1 cellular context compared by ENCODE assay signal in the genomic region with DNA sequence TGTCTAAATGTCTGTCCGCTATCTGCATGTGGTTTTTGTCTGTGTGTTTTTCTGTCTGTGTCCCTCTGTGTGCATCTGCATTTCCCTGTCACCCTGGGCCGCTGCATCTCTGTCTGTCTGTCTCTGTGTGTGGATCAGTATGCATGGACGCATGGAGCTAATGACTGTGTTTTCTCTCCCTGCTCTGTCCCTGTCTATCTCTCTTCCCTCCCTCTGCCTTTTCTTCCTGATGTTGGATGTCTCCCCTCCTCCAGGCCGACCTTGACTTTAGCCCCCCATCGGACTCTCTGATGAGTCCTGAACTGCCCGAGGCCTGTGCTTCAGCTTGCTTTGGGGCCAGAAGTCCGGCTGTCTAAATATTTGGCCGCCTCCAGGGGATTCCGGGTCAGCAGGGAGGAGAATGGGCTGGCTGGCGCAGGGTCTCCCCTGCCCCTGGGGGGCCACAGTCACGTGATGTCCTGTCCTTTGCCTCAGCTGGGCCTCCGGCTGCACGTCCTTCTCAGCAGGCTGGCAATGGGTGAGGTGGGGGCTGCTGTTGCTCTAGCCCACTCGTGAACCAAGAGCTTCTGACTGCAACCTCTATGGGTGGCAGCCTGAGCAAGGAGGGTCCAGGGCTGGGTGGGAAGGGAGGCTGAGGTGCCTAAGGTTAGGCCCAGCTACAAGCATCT.
A peak's percentile ranks its signal among the peaks of the same experiment; 100 is the strongest.
TF ChIP-seq lines count a peak whose summit lies in the region.

No MANE protein-coding gene starts in this region.

TF ChIP-seq in HepG2, 621 proteins besides CTCF, POLR2A, EP300 and RAD21 (continued from another document and continues in another):
- TF ChIP-seq AKNA (CRISPR knock-in tag; IDR thresholded peaks at IDR 0.05; ENCODE audit: borderline replicate concordance) (0 out of 2 replicates have a peak, but pooled peaks have one; percentile 55), MIER3 (CRISPR knock-in tag; IDR thresholded peaks at IDR 0.05; ENCODE audit: borderline replicate concordance) (peak; percentile 79; the same call in 1 of the 2 replicates), ESRRA (CRISPR knock-in tag; IDR thresholded peaks at IDR 0.05; ENCODE audit: low read depth) (peak; percentile 98), KAT7 (CRISPR knock-in tag; IDR thresholded peaks at IDR 0.05; ENCODE audit: borderline replicate concordance) (peak; percentile 64; the same call in 1 of the 2 replicates), GATAD2A (CRISPR knock-in tag; IDR thresholded peaks at IDR 0.05) (peak; percentile 96), MEIS1 (CRISPR knock-in tag; IDR thresholded peaks at IDR 0.05; ENCODE audit: borderline replicate concordance) (peak; percentile 89), ZNF629 (CRISPR knock-in tag; conservative IDR thresholded peaks at IDR 0.05) (peak; percentile 75), RBFOX2 (IDR thresholded peaks at IDR 0.05; ENCODE audit: low read depth, low read length) (peak; percentile 55; the same call in 1 of the 2 replicates), TAF1 (CRISPR knock-in tag; IDR thresholded peaks at IDR 0.05) (peak; percentile 57; the same call in 1 of the 2 replicates), CC2D1A (CRISPR knock-in tag; IDR thresholded peaks at IDR 0.05) (no peak), MAFG (CRISPR knock-in tag; IDR thresholded peaks at IDR 0.05) (no peak), THAP11 (CRISPR knock-in tag; IDR thresholded peaks at IDR 0.05) (peak; percentile 59; the same call in 1 of the 2 replicates), U2AF2 (IDR thresholded peaks at IDR 0.05; ENCODE audit: low read depth, low read length) (0 out of 2 replicates have a peak, but pooled peaks have one; percentile 28), CBX1 (IDR thresholded peaks at IDR 0.05; ENCODE audit: low read depth) (peak; percentile 24), RFXANK (CRISPR knock-in tag; IDR thresholded peaks at IDR 0.05) (no peak), ZNF350 (CRISPR knock-in tag; IDR thresholded peaks at IDR 0.05; ENCODE audit: borderline replicate concordance, low read depth) (peak; percentile 90), ZNF713 (CRISPR knock-in tag; IDR thresholded peaks at IDR 0.05) (no peak), SIX1 (CRISPR knock-in tag; IDR thresholded peaks at IDR 0.05; ENCODE audit: borderline replicate concordance) (peak; percentile 35; the same call in 1 of the 2 replicates), ZBTB4 (CRISPR knock-in tag; IDR thresholded peaks at IDR 0.05; ENCODE audit: borderline replicate concordance) (no peak), ARNT (IDR thresholded peaks at IDR 0.05) (no peak), IKZF5 (CRISPR knock-in tag; IDR thresholded peaks at IDR 0.05) (peak; percentile 89), THAP7 (CRISPR knock-in tag; IDR thresholded peaks at IDR 0.05) (0 out of 2 replicates have a peak, but pooled peaks have one; percentile 40), NCOA1 (CRISPR knock-in tag; IDR thresholded peaks at IDR 0.05) (peak; percentile 95; the same call in 1 of the 2 replicates), PHF20 (CRISPR knock-in tag; IDR thresholded peaks at IDR 0.05) (0 out of 2 replicates have a peak, but pooled peaks have one; percentile 19), TSC22D2 (CRISPR knock-in tag; IDR thresholded peaks at IDR 0.05; ENCODE audit: borderline replicate concordance) (peak; percentile 47; the same call in 1 of the 2 replicates), STAG1 (CRISPR knock-in tag; IDR thresholded peaks at IDR 0.05) (peak; percentile 28; the same call in 1 of the 2 replicates), SNAPC2 (CRISPR knock-in tag; IDR thresholded peaks at IDR 0.05) (0 out of 2 replicates have a peak, but pooled peaks have one; percentile 87), HDAC2 (CRISPR knock-in tag; IDR thresholded peaks at IDR 0.05) (peak; percentile 76), ZNF572 (CRISPR knock-in tag; IDR thresholded peaks at IDR 0.05) (peak; percentile 90; the same call in 1 of the 2 replicates), FOXP1 (IDR thresholded peaks at IDR 0.05) (0 out of 2 replicates have a peak, but pooled peaks have one; percentile 17), FOXP1 (CRISPR knock-in tag; IDR thresholded peaks at IDR 0.05) (peak; percentile 88), ZNF224 (CRISPR knock-in tag; IDR thresholded peaks at IDR 0.05) (0 out of 2 replicates have a peak, but pooled peaks have one; percentile 30), PHF5A (CRISPR knock-in tag; IDR thresholded peaks at IDR 0.05; ENCODE audit: low read depth, unreplicated experiment) (peak; percentile 82), POGZ (CRISPR knock-in tag; IDR thresholded peaks at IDR 0.05) (peak; percentile 68)
- TF ChIP-seq, protein P1, sequence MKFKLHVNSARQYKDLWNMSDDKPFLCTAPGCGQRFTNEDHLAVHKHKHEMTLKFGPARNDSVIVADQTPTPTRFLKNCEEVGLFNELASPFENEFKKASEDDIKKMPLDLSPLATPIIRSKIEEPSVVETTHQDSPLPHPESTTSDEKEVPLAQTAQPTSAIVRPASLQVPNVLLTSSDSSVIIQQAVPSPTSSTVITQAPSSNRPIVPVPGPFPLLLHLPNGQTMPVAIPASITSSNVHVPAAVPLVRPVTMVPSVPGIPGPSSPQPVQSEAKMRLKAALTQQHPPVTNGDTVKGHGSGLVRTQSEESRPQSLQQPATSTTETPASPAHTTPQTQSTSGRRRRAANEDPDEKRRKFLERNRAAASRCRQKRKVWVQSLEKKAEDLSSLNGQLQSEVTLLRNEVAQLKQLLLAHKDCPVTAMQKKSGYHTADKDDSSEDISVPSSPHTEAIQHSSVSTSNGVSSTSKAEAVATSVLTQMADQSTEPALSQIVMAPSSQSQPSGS (CRISPR knock-in tag; IDR thresholded peaks at IDR 0.05), result peak; percentile 69; the same call in 1 of the 2 replicates
- TF ChIP-seq, protein P2, sequence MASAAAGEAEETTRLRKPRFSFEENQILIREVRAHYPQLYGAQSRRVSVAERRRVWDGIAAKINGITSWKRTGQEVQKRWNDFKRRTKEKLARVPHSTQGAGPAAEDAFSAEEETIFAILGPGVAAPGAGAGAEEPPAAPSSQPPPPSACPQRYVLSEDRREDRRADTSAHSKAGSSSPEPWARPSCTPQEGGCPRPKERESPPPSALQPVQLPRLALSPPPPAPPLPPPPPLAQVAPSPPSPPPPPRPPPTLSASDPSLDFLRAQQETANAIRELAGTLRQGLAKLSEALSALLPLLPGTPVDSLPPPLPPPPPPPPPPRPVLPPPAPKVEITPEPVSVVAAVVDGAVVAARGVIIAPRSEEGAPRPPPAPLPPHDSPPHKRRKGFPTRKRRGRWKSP (CRISPR knock-in tag; IDR thresholded peaks at IDR 0.05), result peak; percentile 22; the same call in 1 of the 2 replicates
- TF ChIP-seq, protein P3, sequence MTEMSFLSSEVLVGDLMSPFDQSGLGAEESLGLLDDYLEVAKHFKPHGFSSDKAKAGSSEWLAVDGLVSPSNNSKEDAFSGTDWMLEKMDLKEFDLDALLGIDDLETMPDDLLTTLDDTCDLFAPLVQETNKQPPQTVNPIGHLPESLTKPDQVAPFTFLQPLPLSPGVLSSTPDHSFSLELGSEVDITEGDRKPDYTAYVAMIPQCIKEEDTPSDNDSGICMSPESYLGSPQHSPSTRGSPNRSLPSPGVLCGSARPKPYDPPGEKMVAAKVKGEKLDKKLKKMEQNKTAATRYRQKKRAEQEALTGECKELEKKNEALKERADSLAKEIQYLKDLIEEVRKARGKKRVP (CRISPR knock-in tag; IDR thresholded peaks at IDR 0.05), result peak in 1 of 2 experiments; percentile 80; a peak in 2 of 4 replicates
- TF ChIP-seq, protein P4, sequence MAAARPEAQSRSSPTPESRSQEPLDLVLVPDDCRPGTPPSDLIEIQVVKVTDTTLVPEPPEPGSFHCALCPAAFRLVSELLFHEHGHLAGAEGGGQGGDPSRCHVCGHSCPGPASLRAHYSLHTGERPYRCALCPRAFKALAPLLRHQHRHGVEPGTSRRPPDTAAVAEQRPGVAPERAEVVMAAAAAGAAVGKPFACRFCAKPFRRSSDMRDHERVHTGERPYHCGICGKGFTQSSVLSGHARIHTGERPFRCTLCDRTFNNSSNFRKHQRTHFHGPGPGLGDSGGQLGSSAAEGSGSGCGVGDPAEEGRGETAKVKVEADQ (CRISPR knock-in tag; IDR thresholded peaks at IDR 0.05; ENCODE audit: borderline replicate concordance), result no peak; the same call in 1 of the 2 replicates
- TF ChIP-seq, protein P5, sequence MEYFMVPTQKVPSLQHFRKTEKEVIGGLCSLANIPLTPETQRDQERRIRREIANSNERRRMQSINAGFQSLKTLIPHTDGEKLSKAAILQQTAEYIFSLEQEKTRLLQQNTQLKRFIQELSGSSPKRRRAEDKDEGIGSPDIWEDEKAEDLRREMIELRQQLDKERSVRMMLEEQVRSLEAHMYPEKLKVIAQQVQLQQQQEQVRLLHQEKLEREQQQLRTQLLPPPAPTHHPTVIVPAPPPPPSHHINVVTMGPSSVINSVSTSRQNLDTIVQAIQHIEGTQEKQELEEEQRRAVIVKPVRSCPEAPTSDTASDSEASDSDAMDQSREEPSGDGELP (IDR thresholded peaks at IDR 0.05; ENCODE audit: borderline replicate concordance, low read depth), result peak; percentile 95
